24 cellular contexts compared by ENCODE assay signal in the genomic region with DNA sequence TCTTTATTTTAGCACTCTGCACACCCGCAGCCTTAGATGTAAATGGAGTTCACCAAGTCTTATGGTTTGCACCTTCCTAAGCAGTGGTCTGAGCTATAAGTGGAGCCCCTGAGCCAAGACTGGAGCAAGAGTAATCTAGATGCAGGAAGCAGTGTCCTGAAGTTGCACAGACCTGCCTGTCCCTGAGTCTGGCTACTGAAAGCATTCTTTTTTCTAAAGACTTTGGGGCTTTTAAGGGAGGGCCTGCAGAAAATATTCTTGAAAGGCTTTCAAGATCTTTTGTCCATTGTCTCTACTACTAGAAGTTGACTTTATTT.
"Had no signal": no experiment of that assay in that cellular context is flagged by ENCODE, and none has a peak within 500 bp of the region (broad histone marks: within the 10 kb centered on the region; RNA-seq: fewer than 3 reads in every experiment).

No MANE protein-coding gene starts in this region.

- H3K27me3 Mint-ChIP-seq: dendritic cell treated with granulocyte-macrophage colony-stimulating factor and Interleukin-4, amounts not matched to agents 40 ng/mL and 50 ng/mL, for 4 days; effector memory CD8-positive, alpha-beta T cell; memory B cell; naive thymus-derived CD4-positive, alpha-beta T cell had no signal

- H3K27ac Mint-ChIP-seq: dendritic cell treated with granulocyte-macrophage colony-stimulating factor and Interleukin-4, amounts not matched to agents 40 ng/mL and 50 ng/mL, for 4 days; effector memory CD8-positive, alpha-beta T cell; endodermal cell; memory B cell; naive thymus-derived CD4-positive, alpha-beta T cell had no signal

- H3K9me3 Mint-ChIP-seq: dendritic cell treated with granulocyte-macrophage colony-stimulating factor and Interleukin-4, amounts not matched to agents 40 ng/mL and 50 ng/mL, for 4 days; effector memory CD8-positive, alpha-beta T cell; endodermal cell; memory B cell; naive thymus-derived CD4-positive, alpha-beta T cell had no signal

- ATAC-seq: effector memory CD8-positive, alpha-beta T cell; gastrocnemius medialis; heart right ventricle; left lung; left ventricle myocardium superior; lower lobe of right lung; naive thymus-derived CD4-positive, alpha-beta T cell had no signal

- H3K27ac ChIP-seq: colonic mucosa, esophagus muscularis mucosa, foreskin keratinocyte, gastrocnemius medialis, heart right ventricle, left lung, lower lobe of right lung had no signal

- H3K36me3 Mint-ChIP-seq: memory B cell; naive thymus-derived CD4-positive, alpha-beta T cell had no signal

- DNase-seq: colonic mucosa; cortex of kidney; effector CD8-positive, alpha-beta T cell; effector memory CD8-positive, alpha-beta T cell; endodermal cell; gastrocnemius medialis; glutamatergic neuron; head of caudate nucleus; heart right ventricle; hippocampal formation; left cardiac atrium; left lung; left ventricle myocardium superior; lower lobe of right lung; mesendoderm; midbrain; naive thymus-derived CD4-positive, alpha-beta T cell had no signal

- FAIRE-seq: endometrium, islet of Langerhans, keratinocyte had no signal

- H3K4me1 ChIP-seq: colonic mucosa, esophagus muscularis mucosa, gastrocnemius medialis, heart right ventricle, left lung, lower lobe of right lung had no signal

- H3K4me3 ChIP-seq: colonic mucosa, esophagus muscularis mucosa, gastrocnemius medialis, heart right ventricle, left lung, lower lobe of right lung had no signal

- H3K4me1 Mint-ChIP-seq: endodermal cell, memory B cell had no signal

- H3K9me3 ChIP-seq: colonic mucosa, esophagus muscularis mucosa, gastrocnemius medialis, heart right ventricle, left lung, lower lobe of right lung had no signal

- H3K4me3 Mint-ChIP-seq: dendritic cell treated with granulocyte-macrophage colony-stimulating factor and Interleukin-4, amounts not matched to agents 40 ng/mL and 50 ng/mL, for 4 days; effector memory CD8-positive, alpha-beta T cell; endodermal cell; memory B cell; naive thymus-derived CD4-positive, alpha-beta T cell had no signal

- H3K27me3 ChIP-seq: colonic mucosa, esophagus muscularis mucosa, foreskin keratinocyte, gastrocnemius medialis, heart right ventricle, left lung had no signal

- H3K36me3 ChIP-seq: colonic mucosa, esophagus muscularis mucosa, gastrocnemius medialis, heart right ventricle, left lung, lower lobe of right lung had no signal
